In genomic region chr18:28086530-28087172, GRCh38 we compare ENCODE assay signal across 11 cellular contexts.
DNase-seq lines count a peak whose midpoint lies in the region; ATAC-seq and TF ChIP-seq lines count a peak whose summit lies in the region.
"Had no signal": no experiment of that assay in that cellular context is flagged by ENCODE, and none has a peak within 500 bp of the region (broad histone marks: within the 10 kb centered on the region; RNA-seq: fewer than 3 reads in every experiment).

No MANE protein-coding gene starts in this region.

- H3K4me1 ChIP-seq in HUES6 (ENCODE audit: control insufficient read depth, insufficient read depth, low read length) (peaks cover 55% of the 10 kb centered on the region), iPS DF 6.9 (ENCODE audit: control insufficient read depth, insufficient read depth, low read length) (no peaks in the 10 kb centered on the region; the same call in 1 of the 2 replicates), skeletal muscle satellite cell (ENCODE audit: control insufficient read depth, insufficient read depth, low read length) (peaks cover 31% of the 10 kb centered on the region)

- H3K9ac ChIP-seq in HUES6 (ENCODE audit: low read length) (peak overlapping the region; percentile 39), skeletal muscle satellite cell (ENCODE audit: low read depth, low read length) (peak overlapping the region; percentile 31)

- H3K36me3 ChIP-seq in HUES6 (ENCODE audit: control insufficient read depth, insufficient read depth, low read length) (no peaks in the 10 kb centered on the region), brain microvascular endothelial cell (replicated peaks) (no peaks in the 10 kb centered on the region), iPS DF 6.9 (ENCODE audit: control insufficient read depth, insufficient read depth, low read length) (no peaks in the 10 kb centered on the region), skeletal muscle satellite cell (ENCODE audit: insufficient read depth, low read length) (no peaks in the 10 kb centered on the region)

- no CpG with 5 or more reads among the region's 3 CpGs for WGBS in iPS DF 6.9 (ENCODE audit: insufficient coverage, insufficient read length)

- ATAC-seq in GM19328 (IDR thresholded peaks at IDR 0.05; ENCODE audit: unreplicated experiment) (no peak), GM21447 (IDR thresholded peaks at IDR 0.05; ENCODE audit: unreplicated experiment) (no peak)

- no peak for TF ChIP-seq CTCF in brain microvascular endothelial cell (IDR thresholded peaks at IDR 0.05; ENCODE audit: low read depth, low read length, missing control alignments)

- DNase-seq in brain microvascular endothelial cell, result peak; percentile 47
- peak; percentile 13 for DNase-seq in iPS DF 6.9 (ENCODE audit: low read depth, low spot score)
- no peak for DNase-seq in iPS-NIHi11 (ENCODE audit: low spot score)
- no peak for DNase-seq in SHP77 treated with DMSO at 0.1 percent for 48 hours (lab: John Stamatoyannopoulos, UW)
- DNase-seq: GF-D8, mesenchymal stem cell, NCI-H1694 treated with DMSO at 0.1 percent for 48 hours had no signal

- in situ Hi-C loops in brain microvascular endothelial cell (cut with HindIII; ENCODE audit: low pct_ligation_motif_present, low sequenced_read_pairs), result no loop called here

- peaks cover 37% of the 10 kb centered on the region for H3K27me3 ChIP-seq in HUES6 (ENCODE audit: control insufficient read depth, insufficient read depth, low read length)
- H3K27me3 ChIP-seq in brain microvascular endothelial cell (replicated peaks), result no peaks in the 10 kb centered on the region
- peaks cover 4% of the 10 kb centered on the region; the same call in 1 of the 2 replicates for H3K27me3 ChIP-seq in iPS DF 6.9 (ENCODE audit: control insufficient read depth, insufficient read depth, low read length)
- H3K27me3 ChIP-seq in skeletal muscle satellite cell (ENCODE audit: control insufficient read depth, insufficient read depth, low read length), result no peaks in the 10 kb centered on the region

- H3K27ac ChIP-seq in HUES6 (ENCODE audit: low read depth, low read length) (no peak overlapping the region), brain microvascular endothelial cell (no peak overlapping the region), iPS DF 6.9 (ENCODE audit: low read length) (no peak overlapping the region)

- peak overlapping the region; percentile 20 for H3K4me3 ChIP-seq in HUES6 (ENCODE audit: low read depth, low read length)
- no peak overlapping the region for H3K4me3 ChIP-seq in brain microvascular endothelial cell (ENCODE audit: low read depth, low read length)
- H3K4me3 ChIP-seq in iPS DF 6.9 (ENCODE audit: low read length), result no peak overlapping the region
- H3K4me3 ChIP-seq in skeletal muscle satellite cell (ENCODE audit: low read length), result peak overlapping the region; percentile 46

- H3K9me3 ChIP-seq in HUES6 (ENCODE audit: control insufficient read depth, insufficient read depth, low read depth, low read length) (no peaks in the 10 kb centered on the region), iPS DF 6.9 (ENCODE audit: control insufficient read depth, insufficient read depth, low read length) (no peaks in the 10 kb centered on the region), skeletal muscle satellite cell (replicated peaks; ENCODE audit: low read length) (no peaks in the 10 kb centered on the region)

- H3K4me2 ChIP-seq in skeletal muscle satellite cell (ENCODE audit: low read length), result peak overlapping the region; percentile 75

Comparison
In these comparisons a context has a peak if more than half of its experiments do, and no peak if none do; other contexts are left out.
1. H3K4me3 ChIP-seq: peak in HUES6 (single experiment) and skeletal muscle satellite cell (single experiment); none in brain microvascular endothelial cell (single experiment) and iPS DF 6.9 (single experiment).
2. DNase-seq: peak in brain microvascular endothelial cell (single experiment) and iPS DF 6.9 (single experiment); none in iPS-NIHi11 (single experiment) and SHP77 treated with DMSO at 0.1 percent for 48 hours (single experiment).